Comparison of ENCODE assay signal across 1 cellular context in genomic region chr2:127193164-127193947, GRCh38.
TF ChIP-seq lines count a peak whose summit lies in the region.

No MANE protein-coding gene starts in this region.

TF ChIP-seq in GM23338, 12 proteins besides CTCF, POLR2A, EP300 and RAD21:
- TF ChIP-seq, protein P1, sequence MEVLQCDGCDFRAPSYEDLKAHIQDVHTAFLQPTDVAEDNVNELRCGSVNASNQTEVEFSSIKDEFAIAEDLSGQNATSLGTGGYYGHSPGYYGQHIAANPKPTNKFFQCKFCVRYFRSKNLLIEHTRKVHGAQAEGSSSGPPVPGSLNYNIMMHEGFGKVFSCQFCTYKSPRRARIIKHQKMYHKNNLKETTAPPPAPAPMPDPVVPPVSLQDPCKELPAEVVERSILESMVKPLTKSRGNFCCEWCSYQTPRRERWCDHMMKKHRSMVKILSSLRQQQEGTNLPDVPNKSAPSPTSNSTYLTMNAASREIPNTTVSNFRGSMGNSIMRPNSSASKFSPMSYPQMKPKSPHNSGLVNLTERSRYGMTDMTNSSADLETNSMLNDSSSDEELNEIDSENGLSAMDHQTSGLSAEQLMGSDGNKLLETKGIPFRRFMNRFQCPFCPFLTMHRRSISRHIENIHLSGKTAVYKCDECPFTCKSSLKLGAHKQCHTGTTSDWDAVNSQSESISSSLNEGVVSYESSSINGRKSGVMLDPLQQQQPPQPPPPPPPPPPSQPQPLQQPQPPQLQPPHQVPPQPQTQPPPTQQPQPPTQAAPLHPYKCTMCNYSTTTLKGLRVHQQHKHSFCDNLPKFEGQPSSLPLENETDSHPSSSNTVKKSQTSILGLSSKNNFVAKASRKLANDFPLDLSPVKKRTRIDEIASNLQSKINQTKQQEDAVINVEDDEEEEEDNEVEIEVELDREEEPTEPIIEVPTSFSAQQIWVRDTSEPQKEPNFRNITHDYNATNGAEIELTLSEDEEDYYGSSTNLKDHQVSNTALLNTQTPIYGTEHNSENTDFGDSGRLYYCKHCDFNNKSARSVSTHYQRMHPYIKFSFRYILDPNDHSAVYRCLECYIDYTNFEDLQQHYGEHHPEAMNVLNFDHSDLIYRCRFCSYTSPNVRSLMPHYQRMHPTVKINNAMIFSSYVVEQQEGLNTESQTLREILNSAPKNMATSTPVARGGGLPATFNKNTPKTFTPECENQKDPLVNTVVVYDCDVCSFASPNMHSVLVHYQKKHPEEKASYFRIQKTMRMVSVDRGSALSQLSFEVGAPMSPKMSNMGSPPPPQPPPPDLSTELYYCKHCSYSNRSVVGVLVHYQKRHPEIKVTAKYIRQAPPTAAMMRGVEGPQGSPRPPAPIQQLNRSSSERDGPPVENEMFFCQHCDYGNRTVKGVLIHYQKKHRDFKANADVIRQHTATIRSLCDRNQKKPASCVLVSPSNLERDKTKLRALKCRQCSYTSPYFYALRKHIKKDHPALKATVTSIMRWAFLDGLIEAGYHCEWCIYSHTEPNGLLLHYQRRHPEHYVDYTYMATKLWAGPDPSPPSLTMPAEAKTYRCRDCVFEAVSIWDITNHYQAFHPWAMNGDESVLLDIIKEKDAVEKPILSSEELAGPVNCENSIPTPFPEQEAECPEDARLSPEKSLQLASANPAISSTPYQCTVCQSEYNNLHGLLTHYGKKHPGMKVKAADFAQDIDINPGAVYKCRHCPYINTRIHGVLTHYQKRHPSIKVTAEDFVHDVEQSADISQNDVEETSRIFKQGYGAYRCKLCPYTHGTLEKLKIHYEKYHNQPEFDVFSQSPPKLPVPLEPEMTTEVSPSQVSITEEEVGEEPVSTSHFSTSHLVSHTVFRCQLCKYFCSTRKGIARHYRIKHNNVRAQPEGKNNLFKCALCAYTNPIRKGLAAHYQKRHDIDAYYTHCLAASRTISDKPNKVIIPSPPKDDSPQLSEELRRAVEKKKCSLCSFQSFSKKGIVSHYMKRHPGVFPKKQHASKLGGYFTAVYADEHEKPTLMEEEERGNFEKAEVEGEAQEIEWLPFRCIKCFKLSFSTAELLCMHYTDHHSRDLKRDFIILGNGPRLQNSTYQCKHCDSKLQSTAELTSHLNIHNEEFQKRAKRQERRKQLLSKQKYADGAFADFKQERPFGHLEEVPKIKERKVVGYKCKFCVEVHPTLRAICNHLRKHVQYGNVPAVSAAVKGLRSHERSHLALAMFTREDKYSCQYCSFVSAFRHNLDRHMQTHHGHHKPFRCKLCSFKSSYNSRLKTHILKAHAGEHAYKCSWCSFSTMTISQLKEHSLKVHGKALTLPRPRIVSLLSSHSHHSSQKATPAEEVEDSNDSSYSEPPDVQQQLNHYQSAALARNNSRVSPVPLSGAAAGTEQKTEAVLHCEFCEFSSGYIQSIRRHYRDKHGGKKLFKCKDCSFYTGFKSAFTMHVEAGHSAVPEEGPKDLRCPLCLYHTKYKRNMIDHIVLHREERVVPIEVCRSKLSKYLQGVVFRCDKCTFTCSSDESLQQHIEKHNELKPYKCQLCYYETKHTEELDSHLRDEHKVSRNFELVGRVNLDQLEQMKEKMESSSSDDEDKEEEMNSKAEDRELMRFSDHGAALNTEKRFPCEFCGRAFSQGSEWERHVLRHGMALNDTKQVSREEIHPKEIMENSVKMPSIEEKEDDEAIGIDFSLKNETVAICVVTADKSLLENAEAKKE (CRISPR knock-in tag; IDR thresholded peaks at IDR 0.05), result no peak
- TF ChIP-seq, protein P2, sequence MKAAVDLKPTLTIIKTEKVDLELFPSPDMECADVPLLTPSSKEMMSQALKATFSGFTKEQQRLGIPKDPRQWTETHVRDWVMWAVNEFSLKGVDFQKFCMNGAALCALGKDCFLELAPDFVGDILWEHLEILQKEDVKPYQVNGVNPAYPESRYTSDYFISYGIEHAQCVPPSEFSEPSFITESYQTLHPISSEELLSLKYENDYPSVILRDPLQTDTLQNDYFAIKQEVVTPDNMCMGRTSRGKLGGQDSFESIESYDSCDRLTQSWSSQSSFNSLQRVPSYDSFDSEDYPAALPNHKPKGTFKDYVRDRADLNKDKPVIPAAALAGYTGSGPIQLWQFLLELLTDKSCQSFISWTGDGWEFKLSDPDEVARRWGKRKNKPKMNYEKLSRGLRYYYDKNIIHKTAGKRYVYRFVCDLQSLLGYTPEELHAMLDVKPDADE (IDR thresholded peaks at IDR 0.05), result no peak
- TF ChIP-seq ZNF331 (CRISPR knock-in tag; IDR thresholded peaks at IDR 0.05; ENCODE audit: low read depth), result no peak
- no peak for TF ChIP-seq EZH2 (IDR thresholded peaks at IDR 0.05; ENCODE audit: low read depth, unreplicated experiment)
- TF ChIP-seq EZH2phosphoT487 (IDR thresholded peaks at IDR 0.05; ENCODE audit: unreplicated experiment), result no peak
- TF ChIP-seq POLR2AphosphoS5 (IDR thresholded peaks at IDR 0.05; ENCODE audit: low read depth), result no peak
- no peak for TF ChIP-seq REST (IDR thresholded peaks at IDR 0.05; ENCODE audit: unreplicated experiment)
TF ChIP-seq in GM23338: peak in this region for 0.
